16 cellular contexts compared by ENCODE assay signal in genomic region chr17:75485688-75486087, GRCh38.
"Had no signal": no experiment of that assay in that cellular context is flagged by ENCODE, and none has a peak within 500 bp of the region (broad histone marks: within the 10 kb centered on the region; RNA-seq: fewer than 3 reads in every experiment).

No MANE protein-coding gene starts in this region.

- H3K27ac ChIP-seq: cardiac muscle cell had no signal

- H3K4me3 Mint-ChIP-seq: activated T-cell treated with anti-CD3 and anti-CD28 coated beads, Interleukin-2, amount 50 U/mL, for 4 hours; stimulated activated naive CD8-positive, alpha-beta T cell treated with anti-CD3 and anti-CD28 coated beads, Interleukin-15, Interleukin-2, amounts not matched to agents 100 ng/mL and 50 ng/mL, for 24 hours had no signal

- H3K4me3 ChIP-seq: cardiac muscle cell, esophagus squamous epithelium had no signal

- DNase-seq: activated CD4-positive, alpha-beta T cell treated with anti-CD3 and anti-CD28 coated beads, Interleukin-2, amount 50 U/mL, for 48 hours; activated CD4-positive, CD25-positive, alpha-beta regulatory T cell treated with anti-CD3 and anti-CD28 coated beads, Interleukin-2, amount 50 U/mL, for 72 hours; activated effector memory CD4-positive, alpha-beta T cell treated with Interleukin-2 at 50 U/mL for 16 hours; activated naive CD4-positive, alpha-beta T cell treated with anti-CD3 and anti-CD28 coated beads, Interleukin-2, amount 50 U/mL, for 16 hours; activated T-cell treated with anti-CD3 and anti-CD28 coated beads, Interleukin-2, amount 50 U/mL, for 4 hours; esophagus squamous epithelium; left colon; naive B cell; small intestine; stimulated activated CD4-positive, alpha-beta T cell treated with anti-CD3 and anti-CD28 coated beads, Interleukin-4, amount 100 ng/mL, for 4 hours; stimulated activated CD8-positive, alpha-beta memory T cell treated with anti-CD3 and anti-CD28 coated beads, Interleukin-4, amount 100 ng/mL, for 48 hours; T-helper 1 cell; T1000 had no signal

- H3K36me3 Mint-ChIP-seq: naive B cell had no signal

- H3K27me3 ChIP-seq: cardiac muscle cell, esophagus squamous epithelium had no signal

- H3K36me3 ChIP-seq: cardiac muscle cell had no signal

- H3K9me3 Mint-ChIP-seq: activated T-cell treated with anti-CD3 and anti-CD28 coated beads, Interleukin-2, amount 50 U/mL, for 4 hours; naive B cell; stimulated activated naive CD8-positive, alpha-beta T cell treated with anti-CD3 and anti-CD28 coated beads, Interleukin-15, Interleukin-2, amounts not matched to agents 100 ng/mL and 50 ng/mL, for 24 hours had no signal

- ATAC-seq: activated T-cell treated with anti-CD3 and anti-CD28 coated beads, Interleukin-2, amount 50 U/mL, for 4 hours; left colon; SK-N-SH treated with all-trans-retinoic acid at 6 μM for 48 hours had no signal

- H3K9me3 ChIP-seq: esophagus squamous epithelium had no signal

- H3K27me3 Mint-ChIP-seq: naive B cell; stimulated activated naive CD8-positive, alpha-beta T cell treated with anti-CD3 and anti-CD28 coated beads, Interleukin-15, Interleukin-2, amounts not matched to agents 100 ng/mL and 50 ng/mL, for 24 hours had no signal
